In genomic region chr17:44830359-44831269, GRCh38 we compare ENCODE assay signal across 9 cellular contexts. TPM values are rescaled to one million over a fixed set of nuclear protein-coding genes. Genes with fewer than 3 reads are reported as not detected.
DNase-seq lines count a peak whose midpoint lies in the region; ATAC-seq and TF ChIP-seq lines count a peak whose summit lies in the region.
"Had no signal": no experiment of that assay in that cellular context is flagged by ENCODE, and none has a peak within 500 bp of the region (broad histone marks: within the 10 kb centered on the region; RNA-seq: fewer than 3 reads in every experiment).

No MANE protein-coding gene starts in this region.

- no peak for TF ChIP-seq CTCF in Caco-2 (IDR thresholded peaks at IDR 0.05; ENCODE audit: insufficient read depth in 1 of 2, low read depth in 1 of 2, low read length in 1 of 2, severe bottlenecking in 1 of 2, unreplicated experiment in 1 of 2)

- no peaks in the 10 kb centered on the region for H3K36me3 ChIP-seq in Caco-2 (ENCODE audit: control insufficient read depth, insufficient read depth, low read length)
- peaks cover 8% of the 10 kb centered on the region for H3K36me3 ChIP-seq in MG63
- no peaks in the 10 kb centered on the region for H3K36me3 ChIP-seq in rectal smooth muscle tissue (ENCODE audit: control insufficient read depth, insufficient read depth, low read length)

- CTCF ChIA-PET in Caco-2 (lab: Charles Lee): interaction anchor here (1.0 to 1.4 kb wide), 2 partner anchors 51 to 55 kb away, joined by 3 read pairs; no protein-coding TSS in a partner anchor

- H3K27me3 ChIP-seq in Caco-2 (replicated peaks; ENCODE audit: control insufficient read depth, insufficient read depth, low read length) (no peaks in the 10 kb centered on the region), MG63 (no peaks in the 10 kb centered on the region), rectal smooth muscle tissue (ENCODE audit: control insufficient read depth, insufficient read depth, low read length) (peaks cover 3% of the 10 kb centered on the region)

- H3K9me3 ChIP-seq in Caco-2 (no peaks in the 10 kb centered on the region), MG63 (no peaks in the 10 kb centered on the region; the same call in 1 of the 2 replicates)

- H3K4me1 ChIP-seq in Caco-2 (peaks cover 28% of the 10 kb centered on the region), rectal smooth muscle tissue (ENCODE audit: control insufficient read depth, insufficient read depth, low read length) (no peaks in the 10 kb centered on the region)

- H3K27ac ChIP-seq in rectal smooth muscle tissue (ENCODE audit: low read depth, low read length): peak overlapping the region; percentile 94

- H3K27ac Mint-ChIP-seq in Caco-2 (ENCODE audit: unreplicated experiment): peak overlapping the region; percentile 63

- peak overlapping the region; percentile 82 for H3K4me3 ChIP-seq in Caco-2 (ENCODE audit: low read depth, low read length)
- H3K4me3 ChIP-seq in MG63: peak overlapping the region; percentile 80
- H3K4me3 ChIP-seq in rectal smooth muscle tissue (ENCODE audit: low read length): peak overlapping the region; percentile 61

- no peak overlapping the region for H3K9ac ChIP-seq in rectal smooth muscle tissue (ENCODE audit: low read length)

- POLR2A ChIA-PET in Caco-2 (lab: Charles Lee): no interaction called here

- DNase-seq in Caco-2 (peak; percentile 55 to 61), MG63 (peak; percentile 45), left cardiac atrium (peak; percentile 34)
- peak; percentile 25 for DNase-seq in activated naive CD4-positive, alpha-beta T cell treated with anti-CD3 and anti-CD28 coated beads, Interleukin-2, amount 50 U/mL, for 16 hours

- intact Hi-C loops in Caco-2 (cut with micrococcal nuclease; ENCODE audit: unreplicated experiment) (no loop called here), left cardiac atrium (cut with DNase I) (no loop called here)

- ATAC-seq in left cardiac atrium: peak; percentile 41 to 52
- no peak for ATAC-seq in HG03439 (IDR thresholded peaks at IDR 0.05; ENCODE audit: unreplicated experiment)
- no peak for ATAC-seq in GM21390 (IDR thresholded peaks at IDR 0.05; ENCODE audit: unreplicated experiment)
- no peak for ATAC-seq in HG02642 (IDR thresholded peaks at IDR 0.05; ENCODE audit: poor library complexity, unreplicated experiment)

- H3K27me3 Mint-ChIP-seq in Caco-2 (ENCODE audit: insufficient read depth, unreplicated experiment): no peaks in the 10 kb centered on the region

- H3K4me1 Mint-ChIP-seq in Caco-2 (ENCODE audit: low read depth, unreplicated experiment): peaks cover 8% of the 10 kb centered on the region

- no peaks in the 10 kb centered on the region for H3K9me3 Mint-ChIP-seq in Caco-2 (ENCODE audit: unreplicated experiment)

- peak overlapping the region; percentile 87 for H3K4me3 Mint-ChIP-seq in Caco-2 (ENCODE audit: unreplicated experiment)

- H3K36me3 Mint-ChIP-seq in Caco-2 (ENCODE audit: insufficient read depth, unreplicated experiment): peaks cover 5% of the 10 kb centered on the region

- BruUV-seq in Caco-2 (replicated peaks; lab: Mats Ljungman, UMichigan): TSS peak; percentile 65

RNA-seq across cellular contexts. Expression of gene GJC1, which starts 0.5 kb away (rescaled TPM):
- total RNA-seq in Caco-2 (2022) (33.5 and 34.6 TPM in 2 replicates), left cardiac atrium (10 to 100 TPM; 28.5 to 38.5 TPM)
- 15.4 and 60.0 TPM in 2 replicates for total RNA-seq in MG63 (2014; rRNA removed; shearing (Covaris generic); ENCODE audit: low replicate concordance)

RNA-seq across cellular contexts. Expression of gene HIGD1B, which starts 17.1 kb away (rescaled TPM):
- total RNA-seq in Caco-2 (2022) (not detected in 2 replicates), left cardiac atrium (10 to 100 TPM; 11.6 to 14.1 TPM)
- total RNA-seq in MG63 (2014; rRNA removed; shearing (Covaris generic); ENCODE audit: low replicate concordance): not detected in 2 replicates
- total RNA-seq: LHCN-M2 had no signal

Comparison
In these comparisons a context has a peak if more than half of its experiments do, and no peak if none do; other contexts are left out.
1. ATAC-seq: peak in left cardiac atrium (2 of 2); none in HG03439 (single experiment), GM21390 (single experiment) and HG02642 (single experiment).
2. RNA of gene HIGD1B, which starts 17.1 kb away (total RNA-seq): 11.6 to 14.1 TPM in left cardiac atrium; not detected in Caco-2 and not detected in MG63; every median in the first group is over 10 times any median in the second.
3. Peak in every context shown above with its lines, with median percentiles within 50 percentile points of each other: DNase-seq and H3K4me3 ChIP-seq.